In the genomic region with DNA sequence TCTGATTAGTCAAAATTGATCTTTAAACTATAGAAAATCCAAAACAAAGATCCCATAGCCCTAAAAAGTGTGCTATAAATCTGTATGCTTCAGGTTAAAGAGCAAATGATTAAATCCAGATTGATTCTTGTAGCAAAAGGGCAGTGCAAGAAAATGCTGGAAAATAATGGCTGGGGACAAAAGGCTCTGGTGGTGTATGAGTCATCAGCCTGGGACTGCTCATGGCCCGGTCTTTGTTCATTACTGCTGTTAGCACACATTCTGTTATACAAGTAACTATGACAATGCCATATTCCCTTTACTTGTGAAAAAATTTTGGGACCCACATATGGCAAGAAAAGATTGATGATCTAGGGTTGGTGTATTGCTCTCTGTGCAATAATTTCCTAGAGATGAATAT, we compare ENCODE assay signal across 1 cellular context.
TF ChIP-seq lines count a peak whose summit lies in the region.

No MANE protein-coding gene starts in this region.

TF ChIP-seq in H1, 55 proteins besides CTCF, POLR2A, EP300 and RAD21 (continued from another document):
- peak; percentile 85 for TF ChIP-seq JUND (IDR thresholded peaks at IDR 0.05; ENCODE audit: low read length)
